1 cellular context compared by ENCODE assay signal in the genomic region with DNA sequence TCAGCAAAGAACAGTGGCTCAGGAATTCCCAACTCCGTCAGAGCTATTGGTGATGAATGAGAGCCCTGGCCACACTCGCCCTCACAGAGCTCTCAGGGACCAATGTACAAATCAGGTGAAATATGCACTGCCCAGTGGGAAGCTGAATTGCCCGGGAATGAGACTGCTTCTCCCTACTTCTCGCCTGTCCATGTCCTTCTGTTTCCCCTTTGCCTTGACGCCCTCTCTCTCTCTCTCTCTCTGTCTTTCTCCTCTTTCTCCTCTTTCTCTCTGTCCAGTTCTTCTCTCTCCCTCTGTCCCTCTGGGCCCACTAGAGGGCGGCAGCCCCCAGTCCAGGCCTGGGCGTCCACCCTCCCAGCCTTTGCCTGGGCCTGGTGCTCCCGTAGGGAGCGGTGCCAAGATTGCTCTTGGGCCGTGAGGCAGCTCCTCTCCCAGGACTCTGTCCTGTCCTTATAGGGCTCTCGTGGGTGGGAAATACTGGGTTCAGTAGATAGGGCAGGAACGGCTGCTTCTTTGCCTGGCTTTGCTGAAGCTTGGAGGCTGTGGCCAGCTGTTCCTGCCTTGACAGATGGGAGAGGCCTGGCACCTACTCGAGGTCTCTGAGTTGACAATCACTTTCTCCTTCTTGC.
A peak's percentile ranks its signal among the peaks of the same experiment; 100 is the strongest.
TF ChIP-seq lines count a peak whose summit lies in the region.

No MANE protein-coding gene starts in this region.

TF ChIP-seq in HepG2, 621 proteins besides CTCF, POLR2A, EP300 and RAD21 (continued from another document and continues in another):
- no peak for TF ChIP-seq ZBTB40 (IDR thresholded peaks at IDR 0.05)
- TF ChIP-seq ZBTB40 (CRISPR knock-in tag; IDR thresholded peaks at IDR 0.05): peak; percentile 73
- peak; percentile 45; the same call in 1 of the 2 replicates for TF ChIP-seq ZNF567 (CRISPR knock-in tag; IDR thresholded peaks at IDR 0.05; ENCODE audit: borderline replicate concordance)
- TF ChIP-seq, protein P1, sequence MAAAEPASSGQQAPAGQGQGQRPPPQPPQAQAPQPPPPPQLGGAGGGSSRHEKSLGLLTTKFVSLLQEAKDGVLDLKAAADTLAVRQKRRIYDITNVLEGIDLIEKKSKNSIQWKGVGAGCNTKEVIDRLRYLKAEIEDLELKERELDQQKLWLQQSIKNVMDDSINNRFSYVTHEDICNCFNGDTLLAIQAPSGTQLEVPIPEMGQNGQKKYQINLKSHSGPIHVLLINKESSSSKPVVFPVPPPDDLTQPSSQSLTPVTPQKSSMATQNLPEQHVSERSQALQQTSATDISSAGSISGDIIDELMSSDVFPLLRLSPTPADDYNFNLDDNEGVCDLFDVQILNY (CRISPR knock-in tag; conservative IDR thresholded peaks at IDR 0.05): no peak
- TF ChIP-seq TSC22D2 (CRISPR knock-in tag; IDR thresholded peaks at IDR 0.05; ENCODE audit: borderline replicate concordance): no peak
- no peak for TF ChIP-seq AHDC1 (CRISPR knock-in tag; IDR thresholded peaks at IDR 0.05; ENCODE audit: borderline replicate concordance)
- TF ChIP-seq SALL2 (CRISPR knock-in tag; IDR thresholded peaks at IDR 0.05): no peak
- TF ChIP-seq HMG20A (CRISPR knock-in tag; IDR thresholded peaks at IDR 0.05; ENCODE audit: borderline replicate concordance): peak; percentile 52; the same call in 1 of the 2 replicates
- 0 out of 2 replicates have a peak, but pooled peaks have one; percentile 52 for TF ChIP-seq ESRRA (CRISPR knock-in tag; IDR thresholded peaks at IDR 0.05; ENCODE audit: low read depth)
- 0 out of 2 replicates have a peak, but pooled peaks have one; percentile 18 for TF ChIP-seq ZNF205 (CRISPR knock-in tag; IDR thresholded peaks at IDR 0.05)
- TF ChIP-seq ATF7-NPFF (CRISPR knock-in tag; IDR thresholded peaks at IDR 0.05; ENCODE audit: low read depth): no peak; the same call in 1 of the 2 replicates
- TF ChIP-seq ZHX2 (IDR thresholded peaks at IDR 0.05; ENCODE audit: low read depth): no peak
- TF ChIP-seq ZHX2 (CRISPR knock-in tag; IDR thresholded peaks at IDR 0.05; ENCODE audit: borderline replicate concordance): no peak
- TF ChIP-seq, protein P2, sequence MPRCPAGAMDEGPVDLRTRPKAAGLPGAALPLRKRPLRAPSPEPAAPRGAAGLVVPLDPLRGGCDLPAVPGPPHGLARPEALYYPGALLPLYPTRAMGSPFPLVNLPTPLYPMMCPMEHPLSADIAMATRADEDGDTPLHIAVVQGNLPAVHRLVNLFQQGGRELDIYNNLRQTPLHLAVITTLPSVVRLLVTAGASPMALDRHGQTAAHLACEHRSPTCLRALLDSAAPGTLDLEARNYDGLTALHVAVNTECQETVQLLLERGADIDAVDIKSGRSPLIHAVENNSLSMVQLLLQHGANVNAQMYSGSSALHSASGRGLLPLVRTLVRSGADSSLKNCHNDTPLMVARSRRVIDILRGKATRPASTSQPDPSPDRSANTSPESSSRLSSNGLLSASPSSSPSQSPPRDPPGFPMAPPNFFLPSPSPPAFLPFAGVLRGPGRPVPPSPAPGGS (CRISPR knock-in tag; IDR thresholded peaks at IDR 0.05): peak; percentile 83
- TF ChIP-seq ONECUT2 (CRISPR knock-in tag; IDR thresholded peaks at IDR 0.05): no peak
- TF ChIP-seq, protein P3, sequence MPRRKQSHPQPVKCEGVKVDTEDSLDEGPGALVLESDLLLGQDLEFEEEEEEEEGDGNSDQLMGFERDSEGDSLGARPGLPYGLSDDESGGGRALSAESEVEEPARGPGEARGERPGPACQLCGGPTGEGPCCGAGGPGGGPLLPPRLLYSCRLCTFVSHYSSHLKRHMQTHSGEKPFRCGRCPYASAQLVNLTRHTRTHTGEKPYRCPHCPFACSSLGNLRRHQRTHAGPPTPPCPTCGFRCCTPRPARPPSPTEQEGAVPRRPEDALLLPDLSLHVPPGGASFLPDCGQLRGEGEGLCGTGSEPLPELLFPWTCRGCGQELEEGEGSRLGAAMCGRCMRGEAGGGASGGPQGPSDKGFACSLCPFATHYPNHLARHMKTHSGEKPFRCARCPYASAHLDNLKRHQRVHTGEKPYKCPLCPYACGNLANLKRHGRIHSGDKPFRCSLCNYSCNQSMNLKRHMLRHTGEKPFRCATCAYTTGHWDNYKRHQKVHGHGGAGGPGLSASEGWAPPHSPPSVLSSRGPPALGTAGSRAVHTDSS (CRISPR knock-in tag; conservative IDR thresholded peaks at IDR 0.05): no peak
- no peak for TF ChIP-seq ZNF44 (CRISPR knock-in tag; IDR thresholded peaks at IDR 0.05)
- no peak for TF ChIP-seq ZNF776 (CRISPR knock-in tag; IDR thresholded peaks at IDR 0.05)
- TF ChIP-seq SP5 (CRISPR knock-in tag; IDR thresholded peaks at IDR 0.05; ENCODE audit: borderline replicate concordance, low read depth): 0 out of 2 replicates have a peak, but pooled peaks have one; percentile 22
- TF ChIP-seq ZNF224 (CRISPR knock-in tag; IDR thresholded peaks at IDR 0.05): peak; percentile 43; the same call in 1 of the 2 replicates
- TF ChIP-seq EHMT2 (IDR thresholded peaks at IDR 0.05; ENCODE audit: borderline replicate concordance, low read depth, low read length): no peak
- TF ChIP-seq TARDBP (CRISPR knock-in tag; IDR thresholded peaks at IDR 0.05): peak; percentile 83
- no peak for TF ChIP-seq SNAI1 (CRISPR knock-in tag; IDR thresholded peaks at IDR 0.05; ENCODE audit: borderline replicate concordance)
- TF ChIP-seq RCOR2 (CRISPR knock-in tag; IDR thresholded peaks at IDR 0.05): peak; percentile 73
